In the genomic region with DNA sequence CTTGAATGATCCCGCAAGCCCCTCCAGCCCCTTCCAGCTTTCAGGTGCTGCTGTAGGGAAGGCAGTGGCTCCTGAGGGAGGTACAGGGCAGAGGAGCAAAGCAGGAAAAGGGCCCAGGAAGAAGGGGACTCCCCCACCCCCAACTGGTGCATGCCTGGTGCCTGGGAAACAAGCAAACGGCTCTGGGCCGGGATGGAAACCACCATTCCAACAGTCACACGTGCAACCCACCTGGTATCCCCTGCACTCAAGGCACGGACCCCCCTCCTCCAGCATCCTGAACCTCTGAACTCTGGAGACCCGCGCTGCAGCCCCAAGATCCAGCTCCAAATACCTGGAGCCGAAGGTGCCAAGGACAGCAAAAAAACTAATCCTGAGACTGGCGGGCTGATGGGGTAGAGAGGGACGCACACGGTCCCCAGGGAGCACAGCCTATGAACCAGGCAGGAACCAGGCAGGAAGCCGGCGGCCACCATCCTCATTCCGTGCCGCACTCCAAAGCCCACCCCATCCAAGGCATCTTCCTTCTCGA, we compare ENCODE assay signal across 9 cellular contexts. TPM values are rescaled to one million over a fixed set of nuclear protein-coding genes. Genes with fewer than 3 reads are reported as not detected.
A peak's percentile ranks its signal among the peaks of the same experiment; 100 is the strongest.
DNase-seq lines count a peak whose midpoint lies in the region; ATAC-seq, FAIRE-seq and TF ChIP-seq lines count a peak whose summit lies in the region.
"Had no signal": no experiment of that assay in that cellular context is flagged by ENCODE, and none has a peak within 500 bp of the region (broad histone marks: within the 10 kb centered on the region; RNA-seq: fewer than 3 reads in every experiment).

No MANE protein-coding gene starts in this region.

- TF ChIP-seq CTCF in heart left ventricle (IDR thresholded peaks at IDR 0.05): no peak
- TF ChIP-seq CTCF in bronchial epithelial cell (IDR thresholded peaks at IDR 0.05; ENCODE audit: insufficient read depth, low read length, severe bottlenecking): no peak
- TF ChIP-seq CTCF in vagina (IDR thresholded peaks at IDR 0.05): no peak
- TF ChIP-seq CTCF in left lung (IDR thresholded peaks at IDR 0.05): no peak

- TF ChIP-seq POLR2A in heart left ventricle (IDR thresholded peaks at IDR 0.05) (no peak), vagina (IDR thresholded peaks at IDR 0.05) (no peak)

- ATAC-seq in heart left ventricle: no peak
- no peak for ATAC-seq in Right ventricle myocardium inferior
- no peak for ATAC-seq in HG03520 (IDR thresholded peaks at IDR 0.05; ENCODE audit: unreplicated experiment)
- no peak for ATAC-seq in left lung

- H3K9me3 ChIP-seq in heart left ventricle (no peaks in the 10 kb centered on the region), mucosa of rectum (ENCODE audit: control insufficient read depth in 2 of 2, low read length in 2 of 2) (no peaks in the 10 kb centered on the region), vagina (no peaks in the 10 kb centered on the region), left lung (no peaks in the 10 kb centered on the region)

- H3K27ac ChIP-seq in heart left ventricle (peak overlapping the region in 10 of 12 donors; percentile 30 to 69 (median 62)), mucosa of rectum (ENCODE audit: low read depth in 2 of 2, low read length in 2 of 2) (no peak overlapping the region), vagina (no peak overlapping the region), left lung (no peak overlapping the region)

- H3K27me3 ChIP-seq in heart left ventricle (peaks cover 0 to 54% (median 5%) of the 10 kb centered on the region in 9 donors), bronchial epithelial cell (ENCODE audit: control insufficient read depth, insufficient read depth, low read length) (peaks cover 4% of the 10 kb centered on the region), mucosa of rectum (ENCODE audit: control insufficient read depth in 2 of 2, insufficient read depth in 2 of 2, low read length in 2 of 2) (peaks cover 62 to 65% of the 10 kb centered on the region in 2 donors), vagina (peaks cover 4% of the 10 kb centered on the region), left lung (peaks cover 42 to 69% of the 10 kb centered on the region in 2 donors)

- peak overlapping the region; percentile 40 to 72 (median 58) for H3K4me3 ChIP-seq in heart left ventricle
- H3K4me3 ChIP-seq in bronchial epithelial cell (ENCODE audit: low read depth, low read length): peak overlapping the region; percentile 40
- H3K4me3 ChIP-seq in mucosa of rectum (ENCODE audit: low read length in 2 of 2): peak overlapping the region; percentile 54 to 55
- peak overlapping the region; percentile 39 to 63 for H3K4me3 ChIP-seq in vagina
- H3K4me3 ChIP-seq in left lung: peak overlapping the region in 1 of 2 donors; percentile 36

- H3K36me3 ChIP-seq in heart left ventricle: no peaks in the 10 kb centered on the region
- H3K36me3 ChIP-seq in bronchial epithelial cell (ENCODE audit: control insufficient read depth, insufficient read depth, low read length): no peaks in the 10 kb centered on the region
- no peaks in the 10 kb centered on the region for H3K36me3 ChIP-seq in mucosa of rectum (ENCODE audit: control insufficient read depth in 2 of 2, insufficient read depth in 2 of 2, low read length in 2 of 2)
- H3K36me3 ChIP-seq in vagina: no peaks in the 10 kb centered on the region
- H3K36me3 ChIP-seq in left lung: no peaks in the 10 kb centered on the region

- intact Hi-C loops in heart left ventricle (cut with DNase I): loop anchor here in 1 of 10 donors (5.0 kb wide), 1 partner anchor 140 kb away; no protein-coding TSS in a partner anchor
- intact Hi-C loops in Right ventricle myocardium inferior (cut with DNase I): no loop called here
- intact Hi-C loops in vagina (cut with DNase I): no loop called here
- intact Hi-C loops in left lung (cut with DNase I): no loop called here

- H3K9ac ChIP-seq in mucosa of rectum (ENCODE audit: low read depth in 1 of 2, low read length in 2 of 2): peak overlapping the region in 1 of 2 donors; percentile 23

- WGBS in heart left ventricle, 4 donors: 10 to 23% (median 19%) methylated on average over 10 to 16 of the region's 16 CpGs

- peaks cover 0 to 42% (median 11%) of the 10 kb centered on the region in 12 donors for H3K4me1 ChIP-seq in heart left ventricle
- peaks cover 5 to 6% of the 10 kb centered on the region in 2 donors for H3K4me1 ChIP-seq in mucosa of rectum (ENCODE audit: control insufficient read depth in 2 of 2, insufficient read depth in 2 of 2, low read length in 2 of 2)
- H3K4me1 ChIP-seq in vagina: peaks cover 17% of the 10 kb centered on the region
- H3K4me1 ChIP-seq in left lung: peaks cover 8 to 31% of the 10 kb centered on the region in 2 donors

- FAIRE-seq in bronchial epithelial cell (lab: Jason Lieb, UNC): no peak

- DNase-seq in heart left ventricle (peak in 1 of 5 donors; percentile 12), Right ventricle myocardium inferior (ENCODE audit: missing footprints) (no peak), bronchial epithelial cell (ENCODE audit: low read depth) (no peak), vagina (ENCODE audit: extremely low spot score in 2 of 2) (no peak), nucleus accumbens (lab: John Stamatoyannopoulos, UW) (no peak), left lung (no peak)

RNA-seq across cellular contexts. Expression of a gene that starts 0.5 kb away (rescaled TPM):
- total RNA-seq in heart left ventricle: 10 to 100 TPM in 6 of 9 donors, 1 to 10 TPM in 3; 2.1 to 16.9 (median 12.7) TPM
- 1 to 10 TPM; 6.4 to 8.6 TPM for polyA plus RNA-seq in heart left ventricle
- total RNA-seq in Right ventricle myocardium inferior: 12.6 TPM
- 0.53 and 1.2 TPM in 2 replicates for total RNA-seq in bronchial epithelial cell
- total RNA-seq in vagina: 0.98 TPM
- 1 to 10 TPM; 2.2 to 4.7 TPM for total RNA-seq in left lung
- total RNA-seq: SK-MEL-5 had no signal

RNA-seq across cellular contexts. Expression of a gene that starts 24.4 kb away (rescaled TPM):
- total RNA-seq in heart left ventricle: 10 to 100 TPM in 5 of 9 donors, 1 to 10 TPM in 4; 3.6 to 32.5 (median 11.8) TPM
- 10 to 100 TPM in 1 of 2 donors, 1 to 10 TPM in 1; 5.0 to 17.5 TPM for polyA plus RNA-seq in heart left ventricle
- 18.3 TPM for total RNA-seq in Right ventricle myocardium inferior
- total RNA-seq in bronchial epithelial cell: under 0.01 and 0.13 TPM in 2 replicates
- total RNA-seq in vagina: 0.49 TPM
- 1 to 10 TPM; 1.0 to 4.1 TPM for total RNA-seq in left lung
- total RNA-seq: SK-MEL-5 had no signal

Comparison
In these comparisons a context has a peak if more than half of its experiments do, and no peak if none do; other contexts are left out.
1. H3K27ac ChIP-seq: peak in heart left ventricle (10 of 12); none in mucosa of rectum (0 of 2), vagina (single experiment) and left lung (0 of 2).